ENCODE assay signal across 2 cellular contexts in the genomic region with DNA sequence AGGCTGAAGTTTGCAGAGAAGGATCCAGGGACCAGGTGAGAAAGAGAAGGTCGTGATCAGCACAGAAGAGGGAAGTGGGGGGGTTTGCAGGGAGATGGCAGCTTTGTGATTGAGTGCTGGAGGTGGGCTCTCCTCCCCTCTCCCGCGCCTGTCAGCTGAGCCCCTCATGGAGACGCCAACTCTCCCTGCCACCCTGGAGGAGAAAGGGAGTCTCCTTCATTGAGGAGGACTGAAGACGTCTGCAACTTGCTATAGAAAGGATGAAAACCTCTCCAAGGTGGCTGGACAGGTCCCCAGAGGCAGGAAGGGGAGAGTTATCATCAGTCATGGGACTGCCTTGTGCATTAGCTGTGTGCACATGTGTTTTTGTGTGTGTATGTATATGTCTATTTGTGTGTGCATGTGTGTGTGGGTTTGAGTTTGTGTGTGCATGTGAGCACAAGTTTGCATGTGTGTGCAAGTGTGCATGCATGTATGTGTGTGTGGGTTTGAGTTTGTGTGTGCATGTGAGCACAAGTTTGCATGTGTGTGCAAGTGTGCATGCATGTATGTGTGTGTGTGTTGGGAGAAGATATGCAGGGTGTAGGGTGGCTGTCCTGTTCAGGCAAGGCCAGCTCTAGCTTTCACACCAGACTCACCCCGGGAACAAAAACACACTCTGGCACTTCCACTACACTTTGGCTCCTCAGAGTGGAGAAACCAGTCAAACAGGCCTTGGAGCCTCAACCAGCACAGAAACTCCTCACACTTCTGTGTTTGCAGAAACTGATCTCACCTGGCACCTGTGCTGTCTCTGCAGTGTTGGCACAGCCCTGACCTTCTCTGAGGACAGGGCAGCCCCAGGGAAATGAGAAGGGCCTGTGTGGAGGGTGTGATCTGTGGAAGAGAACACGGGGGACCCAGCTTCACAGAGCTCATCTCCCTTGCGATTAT.
TF ChIP-seq lines count a peak whose summit lies in the region.

No MANE protein-coding gene starts in this region.

TF ChIP-seq in Ishikawa, 13 proteins besides CTCF, POLR2A, EP300 and RAD21 (continued from another document):
- peak; percentile 81 for TF ChIP-seq TCF12 (IDR thresholded peaks at IDR 0.05; ENCODE audit: low read depth)
- TF ChIP-seq, protein P1, sequence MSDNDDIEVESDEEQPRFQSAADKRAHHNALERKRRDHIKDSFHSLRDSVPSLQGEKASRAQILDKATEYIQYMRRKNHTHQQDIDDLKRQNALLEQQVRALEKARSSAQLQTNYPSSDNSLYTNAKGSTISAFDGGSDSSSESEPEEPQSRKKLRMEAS (IDR thresholded peaks at IDR 0.05), result peak; percentile 79
- TF ChIP-seq ZBTB7A (IDR thresholded peaks at IDR 0.05; ENCODE audit: low read depth), result no peak
- TF ChIP-seq, protein P2, sequence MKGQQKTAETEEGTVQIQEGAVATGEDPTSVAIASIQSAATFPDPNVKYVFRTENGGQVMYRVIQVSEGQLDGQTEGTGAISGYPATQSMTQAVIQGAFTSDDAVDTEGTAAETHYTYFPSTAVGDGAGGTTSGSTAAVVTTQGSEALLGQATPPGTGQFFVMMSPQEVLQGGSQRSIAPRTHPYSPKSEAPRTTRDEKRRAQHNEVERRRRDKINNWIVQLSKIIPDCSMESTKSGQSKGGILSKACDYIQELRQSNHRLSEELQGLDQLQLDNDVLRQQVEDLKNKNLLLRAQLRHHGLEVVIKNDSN (IDR thresholded peaks at IDR 0.05), result 0 out of 2 replicates have a peak, but pooled peaks have one; percentile 16
- TF ChIP-seq NFIC (IDR thresholded peaks at IDR 0.05), result peak; percentile 72

TF ChIP-seq in K562, 482 proteins besides CTCF, POLR2A, EP300 and RAD21 (continued from another document):
- TF ChIP-seq, protein P3, sequence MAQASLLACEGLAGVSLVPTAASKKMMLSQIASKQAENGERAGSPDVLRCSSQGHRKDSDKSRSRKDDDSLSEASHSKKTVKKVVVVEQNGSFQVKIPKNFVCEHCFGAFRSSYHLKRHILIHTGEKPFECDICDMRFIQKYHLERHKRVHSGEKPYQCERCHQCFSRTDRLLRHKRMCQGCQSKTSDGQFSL (CRISPR knock-in tag; IDR thresholded peaks at IDR 0.05), result peak; percentile 60; the same call in 1 of the 2 replicates
- TF ChIP-seq, protein P3 (tag; IDR thresholded peaks at IDR 0.05), result no peak
- TF ChIP-seq SOX6 (IDR thresholded peaks at IDR 0.05) (no peak), ZEB2 (IDR thresholded peaks at IDR 0.05) (no peak), PCBP1 (IDR thresholded peaks at IDR 0.05; ENCODE audit: low read depth, low read length, poor library complexity, severe bottlenecking) (no peak), U2AF2 (optimal IDR thresholded peaks at IDR 0.05; ENCODE audit: low read depth, low read length) (no peak), ZNF253 (CRISPR knock-in tag; conservative IDR thresholded peaks at IDR 0.05) (no peak), KDM2B (CRISPR knock-in tag; IDR thresholded peaks at IDR 0.05) (no peak)
